Comparison of ENCODE assay signal across 9 cellular contexts in genomic region chr19:54096642-54097106, GRCh38. TPM values are rescaled to one million over a fixed set of nuclear protein-coding genes. Genes with fewer than 3 reads are reported as not detected.
A peak's percentile ranks its signal among the peaks of the same experiment; 100 is the strongest.
DNase-seq lines count a peak whose midpoint lies in the region; ATAC-seq and TF ChIP-seq lines count a peak whose summit lies in the region.
"Had no signal": no experiment of that assay in that cellular context is flagged by ENCODE, and none has a peak within 500 bp of the region (broad histone marks: within the 10 kb centered on the region; RNA-seq: fewer than 3 reads in every experiment).

No MANE protein-coding gene starts in this region.

- DNase-seq in activated CD8-positive, alpha-beta memory T cell treated with anti-CD3 and anti-CD28 coated beads, Interleukin-2, amount 10 ng/mL, durations not matched to agents 7 days and 5 days = no peak
- DNase-seq in activated CD8-positive, alpha-beta memory T cell treated with anti-CD3 and anti-CD28 coated beads, Interleukin-2, amount 50 U/mL, for 48 hours = no peak
- peak; percentile 41 to 45 for DNase-seq in fibroblast of lung (ENCODE audit: low read depth in 2 of 2)
- no peak for DNase-seq in NCI-H1048 (lab: John Stamatoyannopoulos, UW)

- H3K36me3 ChIP-seq in fibroblast of lung (ENCODE audit: control insufficient read depth, insufficient read depth, low read length) = no peaks in the 10 kb centered on the region
- no peaks in the 10 kb centered on the region for H3K36me3 ChIP-seq in parathyroid adenoma (ENCODE audit: control insufficient read depth, insufficient read depth, low read length)

- H3K9me3 ChIP-seq in fibroblast of lung (ENCODE audit: control insufficient read depth, insufficient read depth, low read depth, low read length) (no peaks in the 10 kb centered on the region), parathyroid adenoma (ENCODE audit: control insufficient read depth, low read length) (no peaks in the 10 kb centered on the region)

- H3K27ac ChIP-seq in fibroblast of lung (ENCODE audit: insufficient read depth, low read length) = no peak overlapping the region
- H3K27ac ChIP-seq in parathyroid adenoma = peak overlapping the region; percentile 67

- H3K4me2 ChIP-seq in fibroblast of lung (ENCODE audit: extremely low read depth, insufficient read depth, low read length) (peak overlapping the region; percentile 54), parathyroid adenoma (ENCODE audit: low read length) (peak overlapping the region; percentile 64)

- H3K4me1 Mint-ChIP-seq in activated CD8-positive, alpha-beta memory T cell treated with anti-CD3 and anti-CD28 coated beads, Interleukin-2, amount 10 ng/mL, durations not matched to agents 7 days and 5 days = peaks cover 17% of the 10 kb centered on the region
- H3K4me1 Mint-ChIP-seq in T-helper 1 cell treated with Interleukin-12 subunit alpha and Interleukin-12 subunit beta and Interleukin-4 antibody, amounts not matched to agents 30 μg/mL and 1 μg/mL, for 36 hours (ENCODE audit: low read depth) = peaks cover 15% of the 10 kb centered on the region

- peak overlapping the region; percentile 50 for H2AFZ ChIP-seq in fibroblast of lung (ENCODE audit: low read length)
- H2AFZ ChIP-seq in parathyroid adenoma = peak overlapping the region; percentile 99

- peaks cover 15% of the 10 kb centered on the region for H3K27me3 Mint-ChIP-seq in activated CD8-positive, alpha-beta memory T cell treated with anti-CD3 and anti-CD28 coated beads, Interleukin-2, amount 10 ng/mL, durations not matched to agents 7 days and 5 days
- peaks cover 21% of the 10 kb centered on the region for H3K27me3 Mint-ChIP-seq in T-helper 1 cell treated with Interleukin-12 subunit alpha and Interleukin-12 subunit beta and Interleukin-4 antibody, amounts not matched to agents 30 μg/mL and 1 μg/mL, for 36 hours (ENCODE audit: low read depth)

- H3K4me3 ChIP-seq in fibroblast of lung (replicated peaks in 1 of 4; ENCODE audit: control extremely low read depth in 1 of 4, insufficient read depth in 1 of 4, low read depth in 3 of 4, low read length in 4 of 4) = peak overlapping the region in 2 of 4 experiments; percentile 9 to 51
- H3K4me3 ChIP-seq in parathyroid adenoma (ENCODE audit: low read depth, low read length) = peak overlapping the region; percentile 61

- CTCF ChIA-PET in activated CD8-positive, alpha-beta memory T cell treated with anti-CD3 and anti-CD28 coated beads, Interleukin-2, amount 10 ng/mL, durations not matched to agents 7 days and 5 days (lab: Charles Lee) = interaction anchor here (0.9 to 1.2 kb wide), 3 partner anchors 227 to 304 kb away, joined by 3 to 7 read pairs (median 3); no protein-coding TSS in a partner anchor

- H3K27me3 ChIP-seq in fibroblast of lung (ENCODE audit: control insufficient read depth, insufficient read depth, low read length) = no peaks in the 10 kb centered on the region
- H3K27me3 ChIP-seq in parathyroid adenoma (ENCODE audit: control insufficient read depth, insufficient read depth, low read length) = no peaks in the 10 kb centered on the region

- H3K27ac Mint-ChIP-seq in activated CD8-positive, alpha-beta memory T cell treated with anti-CD3 and anti-CD28 coated beads, Interleukin-2, amount 10 ng/mL, durations not matched to agents 7 days and 5 days = peak overlapping the region; percentile 53
- peak overlapping the region; percentile 41 for H3K27ac Mint-ChIP-seq in T-helper 1 cell treated with Interleukin-12 subunit alpha and Interleukin-12 subunit beta and Interleukin-4 antibody, amounts not matched to agents 30 μg/mL and 1 μg/mL, for 36 hours

- H3K9ac ChIP-seq in fibroblast of lung (ENCODE audit: insufficient read depth, low read length) = no peak overlapping the region
- H3K9ac ChIP-seq in parathyroid adenoma = peak overlapping the region; percentile 21

- peak; percentile 34 to 45 for TF ChIP-seq CTCF in fibroblast of lung (conservative IDR thresholded peaks at IDR 0.05 in 1 of 2, IDR thresholded peaks at IDR 0.05 in 1 of 2; ENCODE audit: low read depth in 1 of 2, low read length in 2 of 2)
- peak; percentile 8 for TF ChIP-seq CTCF in parathyroid adenoma (IDR thresholded peaks at IDR 0.05)

- peak; percentile 61 for ATAC-seq in activated CD8-positive, alpha-beta memory T cell treated with anti-CD3 and anti-CD28 coated beads, Interleukin-2, amount 10 ng/mL, durations not matched to agents 7 days and 5 days
- ATAC-seq in HG03457 (IDR thresholded peaks at IDR 0.05; ENCODE audit: unreplicated experiment) = no peak
- ATAC-seq in GM19023 (IDR thresholded peaks at IDR 0.05; ENCODE audit: unreplicated experiment) = no peak

- H3K4me1 ChIP-seq in fibroblast of lung (ENCODE audit: control insufficient read depth, extremely low read depth, insufficient read depth, low read length) = peaks cover 2% of the 10 kb centered on the region
- no peaks in the 10 kb centered on the region for H3K4me1 ChIP-seq in parathyroid adenoma

- peaks cover 5% of the 10 kb centered on the region for H3K9me3 Mint-ChIP-seq in activated CD8-positive, alpha-beta memory T cell treated with anti-CD3 and anti-CD28 coated beads, Interleukin-2, amount 10 ng/mL, durations not matched to agents 7 days and 5 days (ENCODE audit: low read depth)
- peaks cover 4% of the 10 kb centered on the region for H3K9me3 Mint-ChIP-seq in T-helper 1 cell treated with Interleukin-12 subunit alpha and Interleukin-12 subunit beta and Interleukin-4 antibody, amounts not matched to agents 30 μg/mL and 1 μg/mL, for 36 hours

- H3K79me2 ChIP-seq in fibroblast of lung (ENCODE audit: control insufficient read depth, insufficient read depth, low read length) (no peaks in the 10 kb centered on the region), parathyroid adenoma (no peaks in the 10 kb centered on the region)

- peak overlapping the region; percentile 44 for H3K4me3 Mint-ChIP-seq in activated CD8-positive, alpha-beta memory T cell treated with anti-CD3 and anti-CD28 coated beads, Interleukin-2, amount 10 ng/mL, durations not matched to agents 7 days and 5 days
- H3K4me3 Mint-ChIP-seq in T-helper 1 cell treated with Interleukin-12 subunit alpha and Interleukin-12 subunit beta and Interleukin-4 antibody, amounts not matched to agents 30 μg/mL and 1 μg/mL, for 36 hours = peak overlapping the region; percentile 66

- no peaks in the 10 kb centered on the region for H4K20me1 ChIP-seq in fibroblast of lung (ENCODE audit: control insufficient read depth, extremely low read depth, insufficient read depth, low read length)

- no peaks in the 10 kb centered on the region for H3K36me3 Mint-ChIP-seq in activated CD8-positive, alpha-beta memory T cell treated with anti-CD3 and anti-CD28 coated beads, Interleukin-2, amount 10 ng/mL, durations not matched to agents 7 days and 5 days
- H3K36me3 Mint-ChIP-seq in T-helper 1 cell treated with Interleukin-12 subunit alpha and Interleukin-12 subunit beta and Interleukin-4 antibody, amounts not matched to agents 30 μg/mL and 1 μg/mL, for 36 hours (ENCODE audit: low read depth) = no peaks in the 10 kb centered on the region

RNA-seq across cellular contexts. Expression of gene OSCAR, which starts 3.9 kb away (rescaled TPM):
- under 1 TPM; 0.44 to 0.47 TPM for total RNA-seq in activated CD8-positive, alpha-beta memory T cell treated with anti-CD3 and anti-CD28 coated beads, Interleukin-2, amount 10 ng/mL, durations not matched to agents 7 days and 5 days
- under 0.01 and 0.51 TPM in 2 replicates for total RNA-seq in fibroblast of lung
- 0.14 and 0.15 TPM in 2 replicates for polyA plus RNA-seq in fibroblast of lung
- polyA plus RNA-seq in fibroblast of lung (2012) = 0.16 and 0.17 TPM in 2 replicates
- polyA minus RNA-seq in fibroblast of lung (ENCODE audit: low replicate concordance) = 0.16 TPM in 1 of 2 replicates, not detected in the other

RNA-seq across cellular contexts. Expression of gene NDUFA3, which starts 6.0 kb away (rescaled TPM):
- 100 to 1,000 TPM; 121 to 127 TPM for total RNA-seq in activated CD8-positive, alpha-beta memory T cell treated with anti-CD3 and anti-CD28 coated beads, Interleukin-2, amount 10 ng/mL, durations not matched to agents 7 days and 5 days
- total RNA-seq in fibroblast of lung = 10.3 and 22.8 TPM in 2 replicates
- 35.4 and 35.9 TPM in 2 replicates for polyA plus RNA-seq in fibroblast of lung
- 226 and 242 TPM in 2 replicates for polyA plus RNA-seq in fibroblast of lung (2012)
- polyA minus RNA-seq in fibroblast of lung (ENCODE audit: low replicate concordance) = 209 and 242 TPM in 2 replicates

RNA-seq across cellular contexts. Expression of gene TARM1, which starts 15.5 kb away (rescaled TPM):
- not detected for total RNA-seq in activated CD8-positive, alpha-beta memory T cell treated with anti-CD3 and anti-CD28 coated beads, Interleukin-2, amount 10 ng/mL, durations not matched to agents 7 days and 5 days
- not detected in 2 replicates for total RNA-seq in fibroblast of lung
- polyA plus RNA-seq in fibroblast of lung = not detected in 2 replicates
- not detected in 2 replicates for polyA plus RNA-seq in fibroblast of lung (2012)
- not detected in 2 replicates for polyA minus RNA-seq in fibroblast of lung (ENCODE audit: low replicate concordance)
- polyA plus RNA-seq: thymus had no signal

RNA-seq across cellular contexts. Expression of gene TFPT, which starts 18.8 kb away (rescaled TPM):
- 10 to 100 TPM; 49.4 to 50.5 TPM for total RNA-seq in activated CD8-positive, alpha-beta memory T cell treated with anti-CD3 and anti-CD28 coated beads, Interleukin-2, amount 10 ng/mL, durations not matched to agents 7 days and 5 days
- total RNA-seq in fibroblast of lung = 16.7 and 19.2 TPM in 2 replicates
- 9.0 and 10.8 TPM in 2 replicates for polyA plus RNA-seq in fibroblast of lung
- polyA plus RNA-seq in fibroblast of lung (2012) = 19.3 and 22.7 TPM in 2 replicates
- 3.7 and 29.4 TPM in 2 replicates for polyA minus RNA-seq in fibroblast of lung (ENCODE audit: low replicate concordance)

RNA-seq across cellular contexts. Expression of gene PRPF31, which starts 18.9 kb away (rescaled TPM):
- total RNA-seq in activated CD8-positive, alpha-beta memory T cell treated with anti-CD3 and anti-CD28 coated beads, Interleukin-2, amount 10 ng/mL, durations not matched to agents 7 days and 5 days = 10 to 100 TPM; 63.6 to 89.0 TPM
- 43.4 and 45.2 TPM in 2 replicates for total RNA-seq in fibroblast of lung
- 48.7 and 68.3 TPM in 2 replicates for polyA plus RNA-seq in fibroblast of lung
- polyA plus RNA-seq in fibroblast of lung (2012) = 66.8 and 84.7 TPM in 2 replicates
- polyA minus RNA-seq in fibroblast of lung (ENCODE audit: low replicate concordance) = 26.7 and 34.9 TPM in 2 replicates

Comparison
In these comparisons a context has a peak if more than half of its experiments do, and no peak if none do; other contexts are left out.
1. DNase-seq: peak in fibroblast of lung (2 of 2); none in activated CD8-positive, alpha-beta memory T cell treated with anti-CD3 and anti-CD28 coated beads, Interleukin-2, amount 10 ng/mL, durations not matched to agents 7 days and 5 days (single experiment), activated CD8-positive, alpha-beta memory T cell treated with anti-CD3 and anti-CD28 coated beads, Interleukin-2, amount 50 U/mL, for 48 hours (single experiment) and NCI-H1048 (single experiment).